10 cellular contexts compared by ENCODE assay signal in the genomic region with DNA sequence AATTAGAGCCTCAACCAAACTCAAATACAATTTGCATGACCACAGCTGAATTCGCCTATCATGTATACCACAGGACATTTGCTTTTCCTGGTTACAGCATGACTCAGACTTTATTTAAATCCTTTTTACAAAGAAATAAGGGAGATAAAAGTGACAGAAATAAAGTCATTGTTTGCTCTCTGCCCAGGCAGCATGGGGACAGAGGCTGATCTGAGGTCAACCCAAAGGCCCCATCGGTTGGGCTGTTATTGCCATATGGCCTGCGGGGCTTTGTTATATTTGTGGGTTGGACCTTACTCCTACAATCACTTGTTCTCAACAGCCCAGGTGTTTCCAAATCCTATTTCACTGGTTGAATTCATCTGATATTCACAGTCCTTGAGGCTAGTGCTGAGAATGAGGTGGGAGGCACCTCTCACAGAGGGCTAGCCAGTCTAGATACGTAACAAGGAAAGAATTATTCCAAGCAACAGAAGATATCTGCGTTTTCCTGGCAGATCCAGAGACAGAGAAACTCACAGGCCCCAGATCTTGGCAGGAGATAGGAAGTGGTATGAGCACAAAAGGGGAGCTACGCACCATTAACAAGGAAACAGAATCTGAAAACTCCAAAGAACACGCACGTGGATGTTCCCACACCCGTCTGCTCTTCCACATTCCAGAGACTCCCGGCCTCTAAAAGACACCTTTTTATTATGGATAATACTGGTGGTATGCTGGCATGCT.
DNase-seq lines count a peak whose midpoint lies in the region; ATAC-seq and TF ChIP-seq lines count a peak whose summit lies in the region.
"Had no signal": no experiment of that assay in that cellular context is flagged by ENCODE, and none has a peak within 500 bp of the region (broad histone marks: within the 10 kb centered on the region; RNA-seq: fewer than 3 reads in every experiment).

No MANE protein-coding gene starts in this region.

- H3K9ac ChIP-seq in IMR-90 (ENCODE audit: low read depth, low read length), result no peak overlapping the region

- peaks cover 44% of the 10 kb centered on the region for H3K9me1 ChIP-seq in IMR-90 (ENCODE audit: insufficient read depth, low read length)

- no peak overlapping the region for H2BK120ac ChIP-seq in IMR-90 (ENCODE audit: low read depth, low read length)

- H2AK5ac ChIP-seq in IMR-90 (ENCODE audit: low read depth, low read length), result no peak overlapping the region

- H3K36me3 Mint-ChIP-seq in brain, result peaks cover 6% of the 10 kb centered on the region
- no peaks in the 10 kb centered on the region for H3K36me3 Mint-ChIP-seq in activated naive CD4-positive, alpha-beta T cell treated with anti-CD3 and anti-CD28 coated beads, Interleukin-2, amount 10 ng/mL, durations not matched to agents 7 days and 5 days

- peak overlapping the region; percentile 10 to 75 (median 63) for H3K27ac Mint-ChIP-seq in brain
- H3K27ac Mint-ChIP-seq in activated naive CD4-positive, alpha-beta T cell treated with anti-CD3 and anti-CD28 coated beads, Interleukin-2, amount 10 ng/mL, durations not matched to agents 7 days and 5 days, result no peak overlapping the region

- 0 out of 2 replicates have a peak overlapping the region, but pooled peaks have one; percentile 5 for H3K4ac ChIP-seq in IMR-90 (ENCODE audit: low read depth, low read length)

- no peak overlapping the region for H2AK9ac ChIP-seq in IMR-90 (replicated peaks; ENCODE audit: low read depth, low read length, poor library complexity)

- H2BK15ac ChIP-seq in IMR-90 (ENCODE audit: low read depth, low read length), result no peak overlapping the region; the same call in 2 of the 3 replicates

- no peak for ATAC-seq in IMR-90 (ENCODE audit: low read depth)
- peak; percentile 69 for ATAC-seq in sciatic nerve
- ATAC-seq in HG02588 (IDR thresholded peaks at IDR 0.05; ENCODE audit: unreplicated experiment), result no peak

- TF ChIP-seq RAD21 in IMR-90 (IDR thresholded peaks at IDR 0.05; ENCODE audit: low read length), result no peak

- in situ Hi-C loops in IMR-90 (cut with MboI; ENCODE audit: low sequenced_read_pairs), result no loop called here

- peak overlapping the region; percentile 38; the same call in 1 of the 2 replicates for H3K23ac ChIP-seq in IMR-90 (ENCODE audit: low read depth, low read length)

- WGBS in IMR-90 (ENCODE audit: extremely low coverage in 2 of 2, insufficient read length in 1 of 2), 2 experiments, result no CpG with 5 or more reads among the region's 10 CpGs

- no peak overlapping the region for H3K4me3 ChIP-seq in IMR-90 (ENCODE audit: insufficient read depth, low read depth, low read length)

- H4K91ac ChIP-seq in IMR-90 (ENCODE audit: insufficient read depth, low read depth, low read length), result no peak overlapping the region

- no peak overlapping the region for H2BK5ac ChIP-seq in IMR-90 (ENCODE audit: low read depth, low read length, poor library complexity, severe bottlenecking)

- H2AFZ ChIP-seq in IMR-90 (replicated peaks; ENCODE audit: low read length, poor library complexity), result no peak overlapping the region

- H3K18ac ChIP-seq in IMR-90 (ENCODE audit: low read depth, low read length), result no peak overlapping the region

- H3K27ac ChIP-seq in IMR-90 (ENCODE audit: insufficient read depth, low read length), result no peak overlapping the region
- peak overlapping the region; percentile 75 for H3K27ac ChIP-seq in layer of hippocampus (ENCODE audit: low read depth, low read length)

- no peak overlapping the region for H4K5ac ChIP-seq in IMR-90 (ENCODE audit: low read depth, low read length)

- H3K4me1 Mint-ChIP-seq in brain, result peaks cover 85% of the 10 kb centered on the region
- H3K4me1 Mint-ChIP-seq in activated naive CD4-positive, alpha-beta T cell treated with anti-CD3 and anti-CD28 coated beads, Interleukin-2, amount 10 ng/mL, durations not matched to agents 7 days and 5 days, result peaks cover 9% of the 10 kb centered on the region

- intact Hi-C loops in IMR-90 (cut with micrococcal nuclease) (no loop called here), sciatic nerve (cut with DNase I) (no loop called here)

- DNase-seq in IMR-90 (no peak), sciatic nerve (ENCODE audit: low spot score) (no peak)
- DNase-seq in activated CD4-positive, alpha-beta T cell treated with anti-CD3 and anti-CD28 coated beads for 48 hours, result no peak
- no peak for DNase-seq in activated naive CD4-positive, alpha-beta T cell treated with anti-CD3 and anti-CD28 coated beads, Interleukin-2, amount 10 ng/mL, durations not matched to agents 7 days and 5 days
- DNase-seq in activated CD4-positive, alpha-beta T cell treated with anti-CD3 and anti-CD28 coated beads, Interleukin-2, amount 50 U/mL, for 48 hours, result no peak
- DNase-seq: activated T-cell treated with anti-CD3 and anti-CD28 coated beads, Interleukin-2, amount 50 U/mL, for 1 hour; NCI-H1105 treated with DMSO at 0.1 percent for 48 hours had no signal

- H3K56ac ChIP-seq in IMR-90 (ENCODE audit: extremely low read depth, insufficient read depth, low read length), result no peak overlapping the region

- H3K4me1 ChIP-seq in IMR-90 (ENCODE audit: control insufficient read depth, insufficient read depth, low read length), result peaks cover 12% of the 10 kb centered on the region

- CTCF ChIA-PET in IMR-90 (lab: Yijun Ruan, JAX), result no interaction called here
- CTCF ChIA-PET in activated naive CD4-positive, alpha-beta T cell treated with anti-CD3 and anti-CD28 coated beads, Interleukin-2, amount 10 ng/mL, durations not matched to agents 7 days and 5 days (lab: Charles Lee), result no interaction called here

- H4K8ac ChIP-seq in IMR-90 (ENCODE audit: low read depth in 2 of 2, low read length in 2 of 2), result no peak overlapping the region

- no peak for TF ChIP-seq POLR2A in IMR-90 (IDR thresholded peaks at IDR 0.05; ENCODE audit: low read depth, low read length)

- dilution Hi-C loops in IMR-90 (cut with HindIII; ENCODE audit: low sequenced_read_pairs, unreplicated experiment), result no loop called here

- peaks cover 17% of the 10 kb centered on the region; the same call in 1 of the 2 replicates for H3K36me3 ChIP-seq in IMR-90 (ENCODE audit: control insufficient read depth, insufficient read depth, low read length)

- no peak overlapping the region for H2BK20ac ChIP-seq in IMR-90 (ENCODE audit: low read depth, low read length)

- no peaks in the 10 kb centered on the region for H3K27me3 Mint-ChIP-seq in brain
- H3K27me3 Mint-ChIP-seq in activated naive CD4-positive, alpha-beta T cell treated with anti-CD3 and anti-CD28 coated beads, Interleukin-2, amount 10 ng/mL, durations not matched to agents 7 days and 5 days, result no peaks in the 10 kb centered on the region

- TF ChIP-seq CTCF in IMR-90 (conservative IDR thresholded peaks at IDR 0.05; ENCODE audit: low read depth, low read length) (no peak), brain (conservative IDR thresholded peaks at IDR 0.05) (no peak)

- H3K14ac ChIP-seq in IMR-90 (replicated peaks; ENCODE audit: low read depth, low read length), result peak overlapping the region; percentile 14; the same call in 1 of the 2 replicates

- peaks cover 98% of the 10 kb centered on the region; the same call in 1 of the 2 replicates for H4K20me1 ChIP-seq in IMR-90 (ENCODE audit: insufficient read depth, low read length)

- H3K4me3 Mint-ChIP-seq in brain, result no peak overlapping the region
- no peak overlapping the region for H3K4me3 Mint-ChIP-seq in activated naive CD4-positive, alpha-beta T cell treated with anti-CD3 and anti-CD28 coated beads, Interleukin-2, amount 10 ng/mL, durations not matched to agents 7 days and 5 days

- H3K27me3 ChIP-seq in IMR-90 (ENCODE audit: control insufficient read depth, insufficient read depth, low read length), result no peaks in the 10 kb centered on the region
- H3K27me3 ChIP-seq in layer of hippocampus (ENCODE audit: control insufficient read depth, insufficient read depth, low read length), result no peaks in the 10 kb centered on the region

- H3K9me3 ChIP-seq in IMR-90 (ENCODE audit: control insufficient read depth, insufficient read depth, low read length), result no peaks in the 10 kb centered on the region

- no peaks in the 10 kb centered on the region for H3K9me3 Mint-ChIP-seq in brain
- H3K9me3 Mint-ChIP-seq in activated naive CD4-positive, alpha-beta T cell treated with anti-CD3 and anti-CD28 coated beads, Interleukin-2, amount 10 ng/mL, durations not matched to agents 7 days and 5 days, result no peaks in the 10 kb centered on the region

- no peak overlapping the region for H3K4me2 ChIP-seq in IMR-90 (ENCODE audit: low read depth, low read length)

- POLR2A ChIA-PET in IMR-90 (lab: Charles Lee; ENCODE audit: unreplicated experiment), result no interaction called here

- H3K79me1 ChIP-seq in IMR-90 (ENCODE audit: low read depth in 1 of 2, low read length in 2 of 2), result peaks cover 64 to 99% of the 10 kb centered on the region in 2 experiments

- BruUV-seq in IMR-90 (replicated peaks; lab: Mats Ljungman, UMichigan), result no TSS peak

TF ChIP-seq in IMR-90, 13 proteins besides CTCF, POLR2A, EP300 and RAD21:
- TF ChIP-seq, protein P1, sequence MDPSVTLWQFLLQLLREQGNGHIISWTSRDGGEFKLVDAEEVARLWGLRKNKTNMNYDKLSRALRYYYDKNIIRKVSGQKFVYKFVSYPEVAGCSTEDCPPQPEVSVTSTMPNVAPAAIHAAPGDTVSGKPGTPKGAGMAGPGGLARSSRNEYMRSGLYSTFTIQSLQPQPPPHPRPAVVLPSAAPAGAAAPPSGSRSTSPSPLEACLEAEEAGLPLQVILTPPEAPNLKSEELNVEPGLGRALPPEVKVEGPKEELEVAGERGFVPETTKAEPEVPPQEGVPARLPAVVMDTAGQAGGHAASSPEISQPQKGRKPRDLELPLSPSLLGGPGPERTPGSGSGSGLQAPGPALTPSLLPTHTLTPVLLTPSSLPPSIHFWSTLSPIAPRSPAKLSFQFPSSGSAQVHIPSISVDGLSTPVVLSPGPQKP (IDR thresholded peaks at IDR 0.05; ENCODE audit: borderline replicate concordance, low read depth, low read length), result no peak
- TF ChIP-seq MAFK (IDR thresholded peaks at IDR 0.05; ENCODE audit: low read depth, low read length) (no peak), FOS (IDR thresholded peaks at IDR 0.05; ENCODE audit: low read depth, low read length) (no peak), CEBPB (IDR thresholded peaks at IDR 0.05; ENCODE audit: low read depth, low read length) (no peak), RFX5 (IDR thresholded peaks at IDR 0.05; ENCODE audit: low read depth, low read length) (no peak), CHD1 (IDR thresholded peaks at IDR 0.05; ENCODE audit: low read depth, low read length) (no peak), MXI1 (IDR thresholded peaks at IDR 0.05; ENCODE audit: borderline replicate concordance, low read depth, low read length) (no peak)
- TF ChIP-seq, protein P2, sequence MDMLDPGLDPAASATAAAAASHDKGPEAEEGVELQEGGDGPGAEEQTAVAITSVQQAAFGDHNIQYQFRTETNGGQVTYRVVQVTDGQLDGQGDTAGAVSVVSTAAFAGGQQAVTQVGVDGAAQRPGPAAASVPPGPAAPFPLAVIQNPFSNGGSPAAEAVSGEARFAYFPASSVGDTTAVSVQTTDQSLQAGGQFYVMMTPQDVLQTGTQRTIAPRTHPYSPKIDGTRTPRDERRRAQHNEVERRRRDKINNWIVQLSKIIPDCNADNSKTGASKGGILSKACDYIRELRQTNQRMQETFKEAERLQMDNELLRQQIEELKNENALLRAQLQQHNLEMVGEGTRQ (IDR thresholded peaks at IDR 0.05; ENCODE audit: low read depth, low read length), result no peak
